Comparison of ENCODE assay signal across 31 cellular contexts in genomic region chr11:73498343-73498742, GRCh38.
"Had no signal": no experiment of that assay in that cellular context is flagged by ENCODE, and none has a peak within 500 bp of the region (broad histone marks: within the 10 kb centered on the region; RNA-seq: fewer than 3 reads in every experiment).

No MANE protein-coding gene starts in this region.

- H3K27me3 Mint-ChIP-seq: activated CD4-positive, alpha-beta memory T cell treated with anti-CD3 and anti-CD28 coated beads, Interleukin-2, amount 10 ng/mL, durations not matched to agents 7 days and 5 days; activated CD4-positive, alpha-beta T cell treated with anti-CD3 and anti-CD28 coated beads, Interleukin-2, amount 10 ng/mL, durations not matched to agents 7 days and 5 days; activated naive CD8-positive, alpha-beta T cell; activated T-helper 17 cell treated with anti-CD3 and anti-CD28 coated beads, Interleukin-2, amount 50 U/mL, for 72 hours; effector memory CD8-positive, alpha-beta T cell; T-helper 17 cell had no signal

- ATAC-seq: activated T-cell treated with anti-CD3 and anti-CD28 coated beads, Interleukin-2, amount 50 U/mL, for 4 hours; activated T-helper 17 cell treated with anti-CD3 and anti-CD28 coated beads, Interleukin-2, amount 50 U/mL, for 72 hours; effector memory CD8-positive, alpha-beta T cell; gastroesophageal sphincter; T-helper 17 cell had no signal

- H3K27me3 ChIP-seq: brain microvascular endothelial cell, esophagus squamous epithelium, gastroesophageal sphincter, heart right ventricle had no signal

- H3K4me3 Mint-ChIP-seq: activated CD4-positive, alpha-beta memory T cell treated with anti-CD3 and anti-CD28 coated beads, Interleukin-2, amount 10 ng/mL, durations not matched to agents 7 days and 5 days; activated CD4-positive, alpha-beta T cell treated with anti-CD3 and anti-CD28 coated beads, Interleukin-2, amount 10 ng/mL, durations not matched to agents 7 days and 5 days; activated naive CD8-positive, alpha-beta T cell; activated T-cell treated with anti-CD3 and anti-CD28 coated beads, Interleukin-2, amount 50 U/mL, for 4 hours; activated T-helper 17 cell treated with anti-CD3 and anti-CD28 coated beads, Interleukin-2, amount 50 U/mL, for 72 hours; effector memory CD8-positive, alpha-beta T cell; T-helper 17 cell; T-helper 2 cell treated with Interferon-gamma antibody and Interleukin-4, amounts not matched to agents 5 μg/mL and 100 μg/mL, for 36 hours had no signal

- H3K36me3 ChIP-seq: brain microvascular endothelial cell, esophagus squamous epithelium, gastroesophageal sphincter, heart right ventricle had no signal

- H3K9me3 ChIP-seq: esophagus squamous epithelium had no signal

- DNase-seq: activated CD4-positive, alpha-beta memory T cell treated with anti-CD3 and anti-CD28 coated beads, Interleukin-2, amount 10 ng/mL, durations not matched to agents 7 days and 5 days; activated CD4-positive, alpha-beta T cell treated with anti-CD3 and anti-CD28 coated beads for 1 hour; activated CD4-positive, alpha-beta T cell treated with anti-CD3 and anti-CD28 coated beads for 4 hours; activated CD4-positive, alpha-beta T cell treated with anti-CD3 and anti-CD28 coated beads, Interleukin-2, amount 10 ng/mL, durations not matched to agents 7 days and 5 days; activated CD4-positive, alpha-beta T cell treated with anti-CD3 and anti-CD28 coated beads, Interleukin-2, amount 50 U/mL, for 4 hours; activated CD4-positive, CD25-positive, alpha-beta regulatory T cell; activated CD8-positive, alpha-beta memory T cell treated with anti-CD3 and anti-CD28 coated beads, Interleukin-2, amount 50 U/mL, for 48 hours; activated effector memory CD4-positive, alpha-beta T cell treated with Interleukin-2 at 50 U/mL for 16 hours; activated gamma-delta T cell treated with Interleukin-2 at 50 U/mL for 16 hours; activated naive CD4-positive, alpha-beta T cell treated with anti-CD3 and anti-CD28 coated beads, Interleukin-2, amount 50 U/mL, for 16 hours; activated naive CD4-positive, alpha-beta T cell treated with Interleukin-2 at 50 U/mL for 16 hours; activated T-cell treated with anti-CD3 and anti-CD28 coated beads for 4 hours; activated T-cell treated with anti-CD3 and anti-CD28 coated beads, Interleukin-2, amount 50 U/mL, for 4 hours; amniotic stem cell; anterior cingulate cortex; brain microvascular endothelial cell; cortex of kidney; dermis blood vessel endothelial cell; effector CD4-positive, alpha-beta T cell; effector memory CD8-positive, alpha-beta T cell; esophagus squamous epithelium; foreskin melanocyte; heart right ventricle; T-helper 1 cell; T-helper 17 cell; T1000 had no signal

- H3K4me1 Mint-ChIP-seq: activated CD4-positive, alpha-beta memory T cell treated with anti-CD3 and anti-CD28 coated beads, Interleukin-2, amount 10 ng/mL, durations not matched to agents 7 days and 5 days had no signal

- H3K9me3 Mint-ChIP-seq: activated T-cell treated with anti-CD3 and anti-CD28 coated beads, Interleukin-2, amount 50 U/mL, for 4 hours; activated T-helper 17 cell treated with anti-CD3 and anti-CD28 coated beads, Interleukin-2, amount 50 U/mL, for 72 hours; effector memory CD8-positive, alpha-beta T cell had no signal

- H3K4me3 ChIP-seq: esophagus squamous epithelium, gastroesophageal sphincter, heart right ventricle had no signal

- H3K27ac Mint-ChIP-seq: activated CD4-positive, alpha-beta memory T cell treated with anti-CD3 and anti-CD28 coated beads, Interleukin-2, amount 10 ng/mL, durations not matched to agents 7 days and 5 days; activated CD4-positive, alpha-beta T cell treated with anti-CD3 and anti-CD28 coated beads, Interleukin-2, amount 10 ng/mL, durations not matched to agents 7 days and 5 days; activated naive CD8-positive, alpha-beta T cell; activated T-helper 17 cell treated with anti-CD3 and anti-CD28 coated beads, Interleukin-2, amount 50 U/mL, for 72 hours; effector memory CD8-positive, alpha-beta T cell; T-helper 17 cell; T-helper 2 cell treated with Interferon-gamma antibody and Interleukin-4, amounts not matched to agents 5 μg/mL and 100 μg/mL, for 36 hours had no signal

- H3K27ac ChIP-seq: brain microvascular endothelial cell, epithelial cell of prostate, esophagus squamous epithelium, gastroesophageal sphincter, heart right ventricle had no signal
